8 cellular contexts compared by ENCODE assay signal in genomic region chr6:18990313-18990978, GRCh38.
DNase-seq lines count a peak whose midpoint lies in the region; ATAC-seq and TF ChIP-seq lines count a peak whose summit lies in the region.

No MANE protein-coding gene starts in this region.

- TF ChIP-seq CTCF in suprapubic skin (IDR thresholded peaks at IDR 0.05), result peak; percentile 1 to 51

- no peak for TF ChIP-seq POLR2A in suprapubic skin (IDR thresholded peaks at IDR 0.05)

- H3K4me1 ChIP-seq in suprapubic skin, result peaks cover 6% of the 10 kb centered on the region

- peak; percentile 58 for DNase-seq in DMS153 treated with DMSO at 0.1 percent for 48 hours (lab: John Stamatoyannopoulos, UW; ENCODE audit: unreplicated experiment)
- DNase-seq in HK-2 (ENCODE audit: unreplicated experiment), result peak; percentile 62
- DNase-seq in RPMI8226, result peak; percentile 87
- DNase-seq in ecto neural progenitor cell (ENCODE audit: low spot score), result peak; percentile 90
- peak; percentile 81 for DNase-seq in medulla oblongata (ENCODE audit: extremely low spot score)
- peak in 1 of 2 donors; percentile 69 for DNase-seq in suprapubic skin (ENCODE audit: low spot score in 2 of 2)

- H3K27me3 ChIP-seq in suprapubic skin, result no peaks in the 10 kb centered on the region

- no peak overlapping the region for H3K4me3 ChIP-seq in suprapubic skin

- H3K36me3 ChIP-seq in suprapubic skin, result no peaks in the 10 kb centered on the region

- WGBS in suprapubic skin, result 45% methylated on average over 17 of the region's 20 CpGs

- no peak overlapping the region for H3K27ac ChIP-seq in suprapubic skin

- TF ChIP-seq EP300 in suprapubic skin (IDR thresholded peaks at IDR 0.05), result no peak

- peak; percentile 91 for ATAC-seq in GM19351 (IDR thresholded peaks at IDR 0.05; ENCODE audit: unreplicated experiment)
- ATAC-seq in GM18858 (IDR thresholded peaks at IDR 0.05; ENCODE audit: unreplicated experiment), result no peak

- no peaks in the 10 kb centered on the region for H3K9me3 ChIP-seq in suprapubic skin
